8 cellular contexts compared by ENCODE assay signal in the genomic region with DNA sequence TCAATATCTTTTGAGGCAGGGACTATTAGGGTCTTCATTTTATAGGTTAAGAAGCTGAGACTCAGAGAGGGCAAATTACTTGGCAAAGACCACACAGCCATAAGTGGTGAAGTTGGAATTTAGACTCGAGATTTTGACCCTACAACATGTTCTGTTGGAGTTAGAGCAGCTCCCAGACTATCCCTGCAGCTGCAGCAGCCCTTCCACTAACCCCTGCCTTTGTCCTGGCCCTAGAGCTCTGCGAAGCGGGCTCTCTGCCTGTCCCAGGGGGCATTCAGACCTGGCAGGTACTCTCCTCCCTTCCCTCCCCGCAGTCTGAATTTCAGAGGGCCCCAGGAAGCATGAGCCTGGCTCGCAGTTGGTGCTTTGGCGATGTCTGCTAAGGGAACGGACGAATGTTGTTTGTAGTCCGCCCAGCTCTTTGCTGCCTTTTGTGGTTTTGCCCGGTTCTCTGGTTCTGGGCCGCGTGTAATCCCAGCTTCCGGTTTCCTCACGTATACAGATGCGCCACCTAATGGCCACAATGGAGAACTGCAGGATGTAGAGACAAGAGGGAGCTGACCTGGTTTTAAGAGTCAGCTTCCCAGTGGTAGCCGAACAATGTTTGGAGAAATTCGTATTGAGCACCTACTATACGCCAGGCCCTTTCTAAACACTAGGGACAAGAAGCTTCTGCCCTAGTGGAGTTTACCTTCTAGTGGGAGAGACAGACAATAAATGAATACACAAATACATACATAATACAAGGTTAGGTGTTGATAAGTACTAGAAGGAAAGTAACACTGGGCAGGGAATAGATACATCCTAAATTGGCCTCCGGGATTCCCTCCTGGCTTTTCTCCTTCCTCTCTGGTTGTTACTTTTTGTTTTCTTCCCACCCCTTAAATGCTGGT.
A peak's percentile ranks its signal among the peaks of the same experiment; 100 is the strongest.
DNase-seq lines count a peak whose midpoint lies in the region; ATAC-seq and TF ChIP-seq lines count a peak whose summit lies in the region.

No MANE protein-coding gene starts in this region.

- H3K4me1 ChIP-seq in PC-3 (ENCODE audit: insufficient read depth, low read length) (peaks cover 15% of the 10 kb centered on the region), esophagus squamous epithelium (peaks cover 8 to 17% (median 9%) of the 10 kb centered on the region in 3 donors)
- peaks cover 0 to 13% of the 10 kb centered on the region in 2 donors for H3K4me1 ChIP-seq in naive thymus-derived CD4-positive, alpha-beta T cell (ENCODE audit: control insufficient read depth in 2 of 2, insufficient read depth in 2 of 2, low read length in 2 of 2)

- POLR2A ChIA-PET in PC-3 (lab: Charles Lee; ENCODE audit: unreplicated experiment) = interaction anchor here (0.5 to 0.6 kb wide), 2 partner anchors 120 to 398 kb away, joined by 3 to 7 read pairs; no protein-coding TSS in a partner anchor
- POLR2A ChIA-PET in naive thymus-derived CD4-positive, alpha-beta T cell (lab: Charles Lee) = interaction anchor here (0.6 to 1.4 kb wide), 6 partner anchors 40 to 557 kb away, joined by 3 to 4 read pairs (median 3); a partner anchor contains a TSS

- H3K27ac Mint-ChIP-seq in Calu3 (ENCODE audit: unreplicated experiment) (peak overlapping the region; percentile 71), IgD-negative memory B cell (peak overlapping the region in 1 of 3 donors; percentile 49)
- H3K27ac Mint-ChIP-seq in naive thymus-derived CD4-positive, alpha-beta T cell = peak overlapping the region; percentile 35 to 88 (median 70)

- H4K20me1 ChIP-seq in PC-3 (ENCODE audit: low read length) = no peaks in the 10 kb centered on the region

- H3K9me2 ChIP-seq in PC-3 (replicated peaks; ENCODE audit: low read length) = no peaks in the 10 kb centered on the region

- H3K9ac ChIP-seq in PC-3 (ENCODE audit: low read length) = peak overlapping the region; percentile 42

- H3F3A ChIP-seq in PC-3 (ENCODE audit: low read length, unreplicated experiment) = no peaks in the 10 kb centered on the region

- TF ChIP-seq CTCF in Calu3 (IDR thresholded peaks at IDR 0.05; ENCODE audit: unreplicated experiment) = peak; percentile 62
- peak; percentile 98 for TF ChIP-seq CTCF in PC-3 (conservative IDR thresholded peaks at IDR 0.05; ENCODE audit: low read depth, low read length)
- peak; percentile 83 to 98 (median 95) for TF ChIP-seq CTCF in esophagus squamous epithelium (IDR thresholded peaks at IDR 0.05)

- no peak overlapping the region for H3K27ac ChIP-seq in PC-3 (ENCODE audit: low read length)
- H3K27ac ChIP-seq in esophagus squamous epithelium = peak overlapping the region; percentile 49 to 78 (median 72)
- H3K27ac ChIP-seq in naive thymus-derived CD4-positive, alpha-beta T cell (ENCODE audit: low read depth, low read length) = no peak overlapping the region

- H3K4me1 Mint-ChIP-seq in Calu3 (ENCODE audit: low read depth, unreplicated experiment) = peaks cover 17% of the 10 kb centered on the region
- peaks cover 7 to 17% (median 8%) of the 10 kb centered on the region in 3 donors for H3K4me1 Mint-ChIP-seq in IgD-negative memory B cell
- peaks cover 12 to 29% (median 19%) of the 10 kb centered on the region in 7 donors for H3K4me1 Mint-ChIP-seq in naive thymus-derived CD4-positive, alpha-beta T cell

- ATAC-seq in GM21447 (IDR thresholded peaks at IDR 0.05; ENCODE audit: unreplicated experiment) (peak; percentile 60), PC-3 (peak; percentile 74)
- ATAC-seq in naive thymus-derived CD4-positive, alpha-beta T cell = peak; percentile 93

- H3K79me2 ChIP-seq in PC-3 (ENCODE audit: low read length) = no peaks in the 10 kb centered on the region

- 4 to 16% methylated on average over 5 to 16 of the region's 19 CpGs for WGBS in esophagus squamous epithelium, 2 donors

- H3K9me3 Mint-ChIP-seq in Calu3 (ENCODE audit: low read depth, unreplicated experiment) = no peaks in the 10 kb centered on the region
- H3K9me3 Mint-ChIP-seq in IgD-negative memory B cell = no peaks in the 10 kb centered on the region
- H3K9me3 Mint-ChIP-seq in naive thymus-derived CD4-positive, alpha-beta T cell = no peaks in the 10 kb centered on the region

- no peaks in the 10 kb centered on the region for H3K9me3 ChIP-seq in PC-3 (ENCODE audit: low read length)
- no peaks in the 10 kb centered on the region for H3K9me3 ChIP-seq in esophagus squamous epithelium
- H3K9me3 ChIP-seq in naive thymus-derived CD4-positive, alpha-beta T cell (ENCODE audit: control insufficient read depth in 2 of 3, low read length in 3 of 3) = no peaks in the 10 kb centered on the region

- H3K4me3 Mint-ChIP-seq in Calu3 (ENCODE audit: low read depth, unreplicated experiment) (no peak overlapping the region), IgD-negative memory B cell (peak overlapping the region in 3 of 4 donors; percentile 65 to 88 (median 88))
- H3K4me3 Mint-ChIP-seq in naive thymus-derived CD4-positive, alpha-beta T cell = peak overlapping the region; percentile 22 to 79 (median 68)

- H3K36me3 ChIP-seq in PC-3 (ENCODE audit: low read depth, low read length) = no peaks in the 10 kb centered on the region
- no peaks in the 10 kb centered on the region for H3K36me3 ChIP-seq in esophagus squamous epithelium
- H3K36me3 ChIP-seq in naive thymus-derived CD4-positive, alpha-beta T cell (ENCODE audit: control insufficient read depth in 2 of 3, insufficient read depth in 3 of 3, low read length in 3 of 3) = no peaks in the 10 kb centered on the region

- intact Hi-C loops in Calu3 (cut with micrococcal nuclease; ENCODE audit: unreplicated experiment) = loop anchor here (1.0 to 2.0 kb wide), 2 partner anchors 40 to 170 kb away; no protein-coding TSS in a partner anchor
- intact Hi-C loops in PC-3 (cut with micrococcal nuclease) = loop anchor here (1.0 to 10.0 kb wide), 5 partner anchors 39 to 266 kb away; a partner anchor contains a TSS
- intact Hi-C loops in esophagus squamous epithelium (cut with DNase I) = loop anchor here (5.0 kb wide), 1 partner anchor 168 kb away; no protein-coding TSS in a partner anchor
- intact Hi-C loops in naive thymus-derived CD4-positive, alpha-beta T cell (cut with micrococcal nuclease) = loop anchor here (1.0 kb wide), 4 partner anchors 15 to 170 kb away; no protein-coding TSS in a partner anchor

- TF ChIP-seq POLR2A in esophagus squamous epithelium (IDR thresholded peaks at IDR 0.05) = no peak

- no peaks in the 10 kb centered on the region for H3K36me3 Mint-ChIP-seq in Calu3 (ENCODE audit: insufficient read depth, unreplicated experiment)
- no peaks in the 10 kb centered on the region for H3K36me3 Mint-ChIP-seq in IgD-negative memory B cell
- H3K36me3 Mint-ChIP-seq in naive thymus-derived CD4-positive, alpha-beta T cell = no peaks in the 10 kb centered on the region

- BruUV-seq in Calu3 (replicated peaks; lab: Mats Ljungman, UMichigan) = no TSS peak
- no TSS peak for BruUV-seq in PC-3 (replicated peaks; lab: Mats Ljungman, UMichigan)

- peak overlapping the region; percentile 71 for H3K4me2 ChIP-seq in PC-3 (ENCODE audit: low read length)

- H3K4me3 ChIP-seq in PC-3 (ENCODE audit: low read length) (peak overlapping the region; percentile 30; the same call in 1 of the 2 replicates), esophagus squamous epithelium (peak overlapping the region in 3 of 4 donors; percentile 4 to 43 (median 12))
- H3K4me3 ChIP-seq in naive thymus-derived CD4-positive, alpha-beta T cell (ENCODE audit: low read length) = peak overlapping the region; percentile 31

- peak overlapping the region; percentile 95 for H2AFZ ChIP-seq in PC-3 (ENCODE audit: low read length)

- CTCF ChIA-PET in Calu3 (lab: Charles Lee) = interaction anchor here (0.6 to 2.6 kb wide), 18 partner anchors 9 to 212 kb away, joined by 3 to 35 read pairs (median 4); a partner anchor contains a TSS
- CTCF ChIA-PET in PC-3 (lab: Charles Lee) = interaction anchor here (0.5 to 1.6 kb wide), 12 partner anchors 13 to 589 kb away, joined by 3 to 25 read pairs (median 6); no protein-coding TSS in a partner anchor
- CTCF ChIA-PET in naive thymus-derived CD4-positive, alpha-beta T cell (lab: Charles Lee) = interaction anchor here (0.6 to 2.7 kb wide), 27 partner anchors 8 to 708 kb away, joined by 3 to 46 read pairs (median 4); a partner anchor contains a TSS

- H3K27me3 Mint-ChIP-seq in Calu3 (ENCODE audit: unreplicated experiment) = no peaks in the 10 kb centered on the region
- H3K27me3 Mint-ChIP-seq in IgD-negative memory B cell = peaks cover 3% of the 10 kb centered on the region
- H3K27me3 Mint-ChIP-seq in naive thymus-derived CD4-positive, alpha-beta T cell = peaks cover 0 to 6% (median 0%) of the 10 kb centered on the region in 5 donors

- DNase-seq in Calu3 (peak; percentile 62), PC-3 (peak; percentile 93), esophagus squamous epithelium (lab: John Stamatoyannopoulos, UW) (peak; percentile 14)
- peak; percentile 62 for DNase-seq in activated T-cell treated with anti-CD3 and anti-CD28 coated beads, Interleukin-2, amount 50 U/mL, for 1 hour
- DNase-seq in naive thymus-derived CD4-positive, alpha-beta T cell = peak; percentile 45 to 76 (median 65)
- peak; percentile 20 to 50 for DNase-seq in stimulated activated CD8-positive, alpha-beta memory T cell treated with anti-CD3 and anti-CD28 coated beads, Interleukin-7, amount 100 ng/mL, for 48 hours (ENCODE audit: extremely low read depth in 1 of 2, low read depth in 1 of 2)

- H3K27me3 ChIP-seq in PC-3 (ENCODE audit: low read length) (no peaks in the 10 kb centered on the region), esophagus squamous epithelium (no peaks in the 10 kb centered on the region)
- H3K27me3 ChIP-seq in naive thymus-derived CD4-positive, alpha-beta T cell (ENCODE audit: control insufficient read depth in 2 of 2, insufficient read depth in 2 of 2, low read length in 2 of 2) = no peaks in the 10 kb centered on the region

Comparison
In these comparisons a context has a peak if more than half of its experiments do, and no peak if none do; other contexts are left out.
1. DNase-seq: peak in every context shown above with its lines; median percentile 93 in PC-3; 65 in naive thymus-derived CD4-positive, alpha-beta T cell; 62 in Calu3; 62 in activated T-cell treated with anti-CD3 and anti-CD28 coated beads, Interleukin-2, amount 50 U/mL, for 1 hour; 35 in stimulated activated CD8-positive, alpha-beta memory T cell treated with anti-CD3 and anti-CD28 coated beads, Interleukin-7, amount 100 ng/mL, for 48 hours; 14 in esophagus squamous epithelium.
2. H3K27ac ChIP-seq: peak in esophagus squamous epithelium (4 of 4); none in PC-3 (single experiment) and naive thymus-derived CD4-positive, alpha-beta T cell (single experiment).
3. Peak in every context shown above with its lines, with median percentiles within 50 percentile points of each other: CTCF ChIP-seq, ATAC-seq and H3K4me3 ChIP-seq.